In genomic region chr12:70553391-70553859, GRCh38 we compare ENCODE assay signal across 1 cellular context.
TF ChIP-seq lines count a peak whose summit lies in the region.

No MANE protein-coding gene starts in this region.

TF ChIP-seq in SK-N-SH treated with all-trans-retinoic acid at 6 μM for 48 hours, 23 proteins besides CTCF, POLR2A, EP300 and RAD21 (continued from another document):
- TF ChIP-seq CREB5 (CRISPR knock-in tag; IDR thresholded peaks at IDR 0.05; ENCODE audit: low read depth) (no peak), ISL1 (CRISPR knock-in tag; IDR thresholded peaks at IDR 0.05) (peak; percentile 82), POU6F1 (CRISPR knock-in tag; IDR thresholded peaks at IDR 0.05; ENCODE audit: borderline replicate concordance, low read depth) (no peak)
